30 cellular contexts compared by ENCODE assay signal in the genomic region with DNA sequence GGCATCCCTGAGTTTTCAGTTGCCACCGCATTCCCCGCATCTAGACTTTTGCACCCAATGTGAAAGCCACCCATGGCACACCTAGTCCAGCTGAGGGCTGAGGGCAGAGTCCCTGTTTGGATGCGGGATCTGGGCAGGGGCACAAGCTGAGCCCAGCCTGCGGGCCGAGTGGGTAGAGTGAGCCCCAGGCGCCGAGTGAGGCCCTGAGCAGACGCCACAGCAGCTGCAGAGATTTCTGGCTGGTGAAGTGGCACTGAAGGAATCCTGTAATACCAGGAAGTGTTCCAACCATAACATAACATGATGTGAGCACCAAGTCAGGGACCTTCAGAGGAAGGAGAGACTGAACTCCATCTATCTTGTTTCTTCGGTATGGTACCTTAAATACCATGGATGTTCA. TPM values are rescaled to one million over a fixed set of nuclear protein-coding genes. Genes with fewer than 3 reads are reported as not detected.
A peak's percentile ranks its signal among the peaks of the same experiment; 100 is the strongest.
DNase-seq lines count a peak whose midpoint lies in the region; ATAC-seq and TF ChIP-seq lines count a peak whose summit lies in the region.
"Had no signal": no experiment of that assay in that cellular context is flagged by ENCODE, and none has a peak within 500 bp of the region (broad histone marks: within the 10 kb centered on the region; RNA-seq: fewer than 3 reads in every experiment).

No MANE protein-coding gene starts in this region.

- H3K27ac Mint-ChIP-seq in chondrocyte (ENCODE audit: unreplicated experiment): peak overlapping the region; percentile 83
- H3K27ac Mint-ChIP-seq: activated CD8-positive, alpha-beta T cell treated with anti-CD3 and anti-CD28 coated beads, Interleukin-2, amount 10 ng/mL, durations not matched to agents 7 days and 5 days; endodermal cell; nephron had no signal

- H3K4me1 ChIP-seq in thoracic aorta (ENCODE audit: control insufficient read depth in 1 of 2, low read depth in 2 of 2): peaks cover 23 to 42% of the 10 kb centered on the region in 2 donors
- H3K4me1 ChIP-seq: Peyer's patch, spleen had no signal

- DNase-seq in MG63: peak; percentile 23
- no peak for DNase-seq in chondrocyte (ENCODE audit: low spot score)
- DNase-seq in myocyte (ENCODE audit: low read depth): peak; percentile 86
- no peak for DNase-seq in thoracic aorta (ENCODE audit: low spot score)
- no peak for DNase-seq in activated CD4-positive, alpha-beta T cell treated with anti-CD3 and anti-CD28 coated beads, Interleukin-2, amount 50 U/mL, for 1 hour
- no peak for DNase-seq in Kasumi-1 (lab: John Stamatoyannopoulos, UW)
- DNase-seq: activated CD4-positive, alpha-beta T cell treated with anti-CD3 and anti-CD28 coated beads for 1 hour; activated CD8-positive, alpha-beta T cell treated with anti-CD3 and anti-CD28 coated beads, Interleukin-2, amount 10 ng/mL, durations not matched to agents 7 days and 5 days; activated naive CD4-positive, alpha-beta T cell treated with anti-CD3 and anti-CD28 coated beads, Interleukin-2, amount 50 U/mL, for 16 hours; C1 segment of cervical spinal cord; caudate nucleus; dermis blood vessel endothelial cell; DMS153; endodermal cell; kidney glomerular epithelial cell; mucosa of descending colon; NCI-H1048; NCI-H1694; NCI-H446 treated with DMSO at 0.1 percent for 48 hours; NCI-H82; ovary; Peyer's patch; retina; SHP77 treated with DMSO at 0.1 percent for 48 hours; spleen; stimulated activated CD4-positive, alpha-beta T cell treated with anti-CD3 and anti-CD28 coated beads, Interleukin-2, amount 100 ng/mL, for 24 hours; transverse colon had no signal

- H3K4me1 Mint-ChIP-seq in chondrocyte (ENCODE audit: low read depth): peaks cover 47% of the 10 kb centered on the region
- H3K4me1 Mint-ChIP-seq: endodermal cell had no signal

- H3K27me3 ChIP-seq in MG63 (no peaks in the 10 kb centered on the region), thoracic aorta (replicated peaks; ENCODE audit: insufficient read depth) (no peaks in the 10 kb centered on the region)
- H3K27me3 ChIP-seq: ovary, Peyer's patch, spleen, transverse colon had no signal

- no peak overlapping the region for H3K4me3 Mint-ChIP-seq in chondrocyte (ENCODE audit: unreplicated experiment)
- H3K4me3 Mint-ChIP-seq: activated CD8-positive, alpha-beta T cell treated with anti-CD3 and anti-CD28 coated beads, Interleukin-2, amount 10 ng/mL, durations not matched to agents 7 days and 5 days; endodermal cell; nephron had no signal

- H3K4me3 ChIP-seq in MG63 (no peak overlapping the region), thoracic aorta (no peak overlapping the region)
- H3K4me3 ChIP-seq: mucosa of descending colon, ovary, Peyer's patch, spleen, transverse colon had no signal

- no peaks in the 10 kb centered on the region for H3K9me3 Mint-ChIP-seq in chondrocyte (ENCODE audit: low read depth)
- H3K9me3 Mint-ChIP-seq: endodermal cell had no signal

- H3K27me3 Mint-ChIP-seq in chondrocyte (ENCODE audit: low read depth): no peaks in the 10 kb centered on the region

- TF ChIP-seq CTCF in chondrocyte (IDR thresholded peaks at IDR 0.05): peak; percentile 44
- no peak for TF ChIP-seq CTCF in thoracic aorta (IDR thresholded peaks at IDR 0.05)

- H3K27ac ChIP-seq in thoracic aorta: peak overlapping the region; percentile 75 to 81
- H3K27ac ChIP-seq: ovary, Peyer's patch, spleen, transverse colon had no signal

- no peaks in the 10 kb centered on the region for H3K36me3 Mint-ChIP-seq in chondrocyte (ENCODE audit: low read depth)

- H3K36me3 ChIP-seq in MG63 (no peaks in the 10 kb centered on the region), thoracic aorta (no peaks in the 10 kb centered on the region)
- H3K36me3 ChIP-seq: ovary, Peyer's patch, spleen, transverse colon had no signal

- peak; percentile 73 for ATAC-seq in thoracic aorta (ENCODE audit: insufficient number of reproducible peaks, low FRiP score, low read depth)
- no peak for ATAC-seq in GM18502 (IDR thresholded peaks at IDR 0.05; ENCODE audit: poor library complexity, unreplicated experiment)
- ATAC-seq: activated CD8-positive, alpha-beta T cell treated with anti-CD3 and anti-CD28 coated beads, Interleukin-2, amount 10 ng/mL, durations not matched to agents 7 days and 5 days; mucosa of descending colon had no signal

- H3K9me3 ChIP-seq in MG63 (no peaks in the 10 kb centered on the region), thoracic aorta (no peaks in the 10 kb centered on the region)
- H3K9me3 ChIP-seq: mucosa of descending colon, ovary, Peyer's patch, spleen, transverse colon had no signal

RNA-seq across cellular contexts. Expression of gene FRZB, which starts 27.7 kb away (rescaled TPM):
- total RNA-seq in MG63 (2014; rRNA removed; shearing (Covaris generic); ENCODE audit: low replicate concordance): not detected in 2 replicates
- total RNA-seq in chondrocyte: 13.8 to 31.6 TPM (median 15.0 TPM) in 3 replicates
- total RNA-seq in myocyte: 0.99 and 1.7 TPM in 2 replicates
- polyA plus RNA-seq in myocyte (2012): 2.1 TPM
- total RNA-seq in thoracic aorta: 100 to 1,000 TPM; 140 to 203 TPM
- total RNA-seq: activated CD8-positive, alpha-beta T cell treated with anti-CD3 and anti-CD28 coated beads, Interleukin-2, amount 10 ng/mL, durations not matched to agents 7 days and 5 days; T-helper 2 cell treated with Interferon-gamma antibody and Interleukin-4, amounts not matched to agents 100 ng/mL and 5 ng/mL, for 36 hours had no signal

Comparison
In these comparisons a context has a peak if more than half of its experiments do, and no peak if none do; other contexts are left out.
1. DNase-seq: peak in MG63 (single experiment) and myocyte (single experiment); none in chondrocyte (single experiment), thoracic aorta (single experiment), activated CD4-positive, alpha-beta T cell treated with anti-CD3 and anti-CD28 coated beads, Interleukin-2, amount 50 U/mL, for 1 hour (single experiment) and Kasumi-1 (0 of 2).